ENCODE assay signal across 17 cellular contexts in the genomic region with DNA sequence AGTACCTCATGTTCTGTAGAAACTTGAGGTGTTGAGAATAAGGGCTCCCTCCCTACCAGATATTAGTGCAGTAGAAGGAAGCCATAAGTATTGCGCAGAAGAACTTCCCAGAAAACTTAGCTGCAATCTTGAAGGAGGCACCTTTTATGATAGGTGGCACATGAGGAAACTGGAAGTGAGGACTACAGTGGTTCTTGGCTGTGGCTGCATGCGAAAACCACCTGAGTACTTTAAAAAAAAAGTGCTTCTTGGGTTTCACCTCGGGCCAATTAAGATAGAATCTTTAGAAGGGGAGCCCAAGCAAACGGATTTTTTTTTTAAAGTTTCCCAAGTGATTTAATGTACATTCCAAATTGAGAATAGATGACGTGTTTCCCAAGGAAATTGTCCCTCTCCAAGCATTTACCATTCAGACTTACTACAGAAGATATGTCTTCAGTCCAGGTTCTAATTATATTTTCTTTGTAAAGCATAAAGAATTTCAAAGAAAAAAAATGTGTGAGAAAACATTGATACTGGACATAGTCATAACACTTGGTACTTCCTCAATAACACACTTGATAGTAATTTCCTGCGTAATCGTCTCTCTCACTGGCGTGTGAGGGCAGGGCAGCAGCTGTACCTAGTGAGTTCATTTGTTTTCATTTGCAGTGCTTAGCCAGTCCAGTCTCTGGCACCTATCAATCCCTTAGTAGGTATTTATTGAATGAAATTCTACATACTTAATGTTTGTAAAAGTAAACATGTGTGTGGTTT. TPM values are rescaled to one million over a fixed set of nuclear protein-coding genes. Genes with fewer than 3 reads are reported as not detected.
DNase-seq lines count a peak whose midpoint lies in the region; ATAC-seq and TF ChIP-seq lines count a peak whose summit lies in the region.
"Had no signal": no experiment of that assay in that cellular context is flagged by ENCODE, and none has a peak within 500 bp of the region (broad histone marks: within the 10 kb centered on the region; RNA-seq: fewer than 3 reads in every experiment).

No MANE protein-coding gene starts in this region.

- TF ChIP-seq POLR2A in IMR-90 (IDR thresholded peaks at IDR 0.05; ENCODE audit: low read depth, low read length) = no peak

- H4K20me1 ChIP-seq in IMR-90 (ENCODE audit: insufficient read depth, low read length) (no peaks in the 10 kb centered on the region), smooth muscle cell (ENCODE audit: low read depth) (no peaks in the 10 kb centered on the region)

- no peaks in the 10 kb centered on the region for H3K9me3 ChIP-seq in IMR-90 (ENCODE audit: control insufficient read depth, insufficient read depth, low read length)
- H3K9me3 ChIP-seq in smooth muscle cell (replicated peaks; ENCODE audit: low read depth) = no peaks in the 10 kb centered on the region
- H3K9me3 ChIP-seq in CD4-positive, alpha-beta memory T cell (ENCODE audit: control insufficient read depth in 1 of 2, low read length in 2 of 2) = no peaks in the 10 kb centered on the region
- H3K9me3 ChIP-seq: BE2C had no signal

- H3K36me3 ChIP-seq in IMR-90 (ENCODE audit: control insufficient read depth, insufficient read depth, low read length) = no peaks in the 10 kb centered on the region
- H3K36me3 ChIP-seq in smooth muscle cell (ENCODE audit: low read depth) = no peaks in the 10 kb centered on the region
- H3K36me3 ChIP-seq in CD4-positive, alpha-beta memory T cell (ENCODE audit: insufficient read depth, low read length) = no peaks in the 10 kb centered on the region
- H3K36me3 ChIP-seq: BE2C had no signal

- H3K4me2 ChIP-seq in IMR-90 (ENCODE audit: low read depth, low read length) = no peak overlapping the region
- no peak overlapping the region for H3K4me2 ChIP-seq in smooth muscle cell

- no peak for ATAC-seq in IMR-90 (ENCODE audit: low read depth)
- ATAC-seq in HG02798 (IDR thresholded peaks at IDR 0.05; ENCODE audit: poor library complexity, unreplicated experiment) = no peak
- ATAC-seq in GM18909 (IDR thresholded peaks at IDR 0.05; ENCODE audit: poor library complexity, unreplicated experiment) = no peak
- ATAC-seq: activated naive CD8-positive, alpha-beta T cell treated with anti-CD3 and anti-CD28 coated beads, Interleukin-2, amount 50 U/mL, for 24 hours; T-cell had no signal

- no peak overlapping the region for H2BK15ac ChIP-seq in IMR-90 (ENCODE audit: low read depth, low read length)

- H3K27me3 Mint-ChIP-seq in CD4-positive, alpha-beta memory T cell = peaks cover 4% of the 10 kb centered on the region in 2 donors
- H3K27me3 Mint-ChIP-seq: activated naive CD8-positive, alpha-beta T cell treated with anti-CD3 and anti-CD28 coated beads, Interleukin-2, amount 50 U/mL, for 24 hours; progenitor cell of endocrine pancreas had no signal

- H4K91ac ChIP-seq in IMR-90 (ENCODE audit: insufficient read depth, low read depth, low read length) = no peak overlapping the region

- H2BK120ac ChIP-seq in IMR-90 (ENCODE audit: low read depth, low read length) = no peak overlapping the region

- no peak overlapping the region for H3K27ac Mint-ChIP-seq in CD4-positive, alpha-beta memory T cell
- H3K27ac Mint-ChIP-seq: activated naive CD8-positive, alpha-beta T cell treated with anti-CD3 and anti-CD28 coated beads, Interleukin-2, amount 50 U/mL, for 24 hours; progenitor cell of endocrine pancreas; T-cell had no signal

- H3K36me3 Mint-ChIP-seq in CD4-positive, alpha-beta memory T cell = no peaks in the 10 kb centered on the region
- H3K36me3 Mint-ChIP-seq: T-cell had no signal

- H4K5ac ChIP-seq in IMR-90 (ENCODE audit: low read depth, low read length) = no peak overlapping the region

- in situ Hi-C loops in IMR-90 (cut with MboI; ENCODE audit: low sequenced_read_pairs) = no loop called here

- H3K56ac ChIP-seq in IMR-90 (ENCODE audit: extremely low read depth, insufficient read depth, low read length) = no peak overlapping the region

- no peak overlapping the region for H3K9ac ChIP-seq in IMR-90 (ENCODE audit: low read depth, low read length)
- H3K9ac ChIP-seq in smooth muscle cell (ENCODE audit: low read depth) = no peak overlapping the region

- H3K27me3 ChIP-seq in IMR-90 (ENCODE audit: control insufficient read depth, insufficient read depth, low read length) (no peaks in the 10 kb centered on the region; the same call in 1 of the 2 replicates), smooth muscle cell (ENCODE audit: low read depth) (no peaks in the 10 kb centered on the region)
- no peaks in the 10 kb centered on the region for H3K27me3 ChIP-seq in CD4-positive, alpha-beta memory T cell (ENCODE audit: insufficient read depth, low read length)

- dilution Hi-C loops in IMR-90 (cut with HindIII; ENCODE audit: low sequenced_read_pairs, unreplicated experiment) = no loop called here

- CTCF ChIA-PET in IMR-90 (lab: Yijun Ruan, JAX) = no interaction called here
- CTCF ChIA-PET in CD4-positive, alpha-beta memory T cell (lab: Charles Lee; ENCODE audit: partially characterized antibody) = interaction anchor here (0.9 kb wide), 1 partner anchor 41 kb away, joined by 3 read pairs; no protein-coding TSS in a partner anchor

- H3K4me1 Mint-ChIP-seq in CD4-positive, alpha-beta memory T cell = peaks cover 0 to 1% (median 0%) of the 10 kb centered on the region in 4 donors
- H3K4me1 Mint-ChIP-seq: activated naive CD8-positive, alpha-beta T cell treated with anti-CD3 and anti-CD28 coated beads, Interleukin-2, amount 50 U/mL, for 24 hours; T-cell had no signal

- H3K4me1 ChIP-seq in IMR-90 (ENCODE audit: control insufficient read depth, insufficient read depth, low read length) (no peaks in the 10 kb centered on the region), smooth muscle cell (ENCODE audit: low read depth) (no peaks in the 10 kb centered on the region)
- no peaks in the 10 kb centered on the region for H3K4me1 ChIP-seq in CD4-positive, alpha-beta memory T cell (ENCODE audit: insufficient read depth, low read length)
- H3K4me1 ChIP-seq: BE2C had no signal

- no peak overlapping the region for H4K8ac ChIP-seq in IMR-90 (ENCODE audit: low read depth in 2 of 2, low read length in 2 of 2)

- H3K23ac ChIP-seq in IMR-90 (ENCODE audit: low read depth, low read length) = no peak overlapping the region

- no peak overlapping the region for H3K4ac ChIP-seq in IMR-90 (ENCODE audit: low read depth, low read length)

- H3K79me1 ChIP-seq in IMR-90 (ENCODE audit: low read depth in 1 of 2, low read length in 2 of 2) = no peaks in the 10 kb centered on the region

- H3K4me3 ChIP-seq in IMR-90 (ENCODE audit: insufficient read depth, low read depth, low read length) = no peak overlapping the region
- H3K4me3 ChIP-seq in smooth muscle cell = no peak overlapping the region
- H3K4me3 ChIP-seq in CD4-positive, alpha-beta memory T cell (ENCODE audit: low read length in 2 of 2) = no peak overlapping the region

- no peaks in the 10 kb centered on the region for H3K79me2 ChIP-seq in smooth muscle cell (ENCODE audit: low read depth)

- H3K18ac ChIP-seq in IMR-90 (ENCODE audit: low read depth, low read length) = no peak overlapping the region

- H2AFZ ChIP-seq in IMR-90 (replicated peaks; ENCODE audit: low read length, poor library complexity) = no peak overlapping the region
- no peak overlapping the region for H2AFZ ChIP-seq in smooth muscle cell (ENCODE audit: low read depth)

- H2AK9ac ChIP-seq in IMR-90 (replicated peaks; ENCODE audit: low read depth, low read length, poor library complexity) = no peak overlapping the region

- TF ChIP-seq CTCF in IMR-90 (conservative IDR thresholded peaks at IDR 0.05; ENCODE audit: low read depth, low read length) = no peak
- TF ChIP-seq CTCF in smooth muscle cell (IDR thresholded peaks at IDR 0.05; ENCODE audit: borderline replicate concordance, insufficient read depth, poor library complexity, severe bottlenecking) = no peak

- intact Hi-C loops in IMR-90 (cut with micrococcal nuclease) = no loop called here
- intact Hi-C loops in CD4-positive, alpha-beta memory T cell (cut with micrococcal nuclease) = no loop called here

- H3F3A ChIP-seq in smooth muscle cell (ENCODE audit: low read depth) = no peaks in the 10 kb centered on the region

- no peaks in the 10 kb centered on the region for H3K9me1 ChIP-seq in IMR-90 (ENCODE audit: insufficient read depth, low read length)

- no peak for TF ChIP-seq RAD21 in IMR-90 (IDR thresholded peaks at IDR 0.05; ENCODE audit: low read length)

- DNase-seq in AG20443 (ENCODE audit: low spot score) (peak; percentile 34), IMR-90 (peak; percentile 34), dermis microvascular lymphatic vessel endothelial cell (ENCODE audit: low read depth in 2 of 2) (peak; percentile 24 to 97), myocyte (ENCODE audit: low read depth) (peak; percentile 46), smooth muscle cell (lab: John Stamatoyannopoulos, UW; ENCODE audit: unreplicated experiment) (no peak)
- no peak for DNase-seq in CD4-positive, alpha-beta memory T cell
- DNase-seq: activated naive CD8-positive, alpha-beta T cell treated with anti-CD3 and anti-CD28 coated beads, Interleukin-2, amount 50 U/mL, for 24 hours; BE2C; cerebellar nuclear complex; kidney; NCI-H1930; NCI-H748 treated with DMSO at 0.1 percent for 48 hours; T-cell had no signal

- H2AK5ac ChIP-seq in IMR-90 (ENCODE audit: low read depth, low read length) = no peak overlapping the region

- no peak overlapping the region for H2BK20ac ChIP-seq in IMR-90 (ENCODE audit: low read depth, low read length)

- no peak overlapping the region for H3K27ac ChIP-seq in IMR-90 (ENCODE audit: insufficient read depth, low read length)
- no peak overlapping the region for H3K27ac ChIP-seq in smooth muscle cell (ENCODE audit: low read depth)
- no peak overlapping the region for H3K27ac ChIP-seq in CD4-positive, alpha-beta memory T cell (ENCODE audit: low read depth, low read length)

- no peak overlapping the region for H2BK5ac ChIP-seq in IMR-90 (ENCODE audit: low read depth, low read length, poor library complexity, severe bottlenecking)

- peaks cover 0 to 4% (median 0%) of the 10 kb centered on the region in 8 donors for H3K9me3 Mint-ChIP-seq in CD4-positive, alpha-beta memory T cell
- H3K9me3 Mint-ChIP-seq: activated naive CD8-positive, alpha-beta T cell treated with anti-CD3 and anti-CD28 coated beads, Interleukin-2, amount 50 U/mL, for 24 hours; T-cell had no signal

- 30% methylated on average over 2 of the region's 8 CpGs; no CpG with 5 or more reads in 1 of the 2 experiments for WGBS in IMR-90 (ENCODE audit: extremely low coverage in 2 of 2, insufficient read length in 1 of 2), 2 experiments
- WGBS in smooth muscle cell (ENCODE audit: low lambda C conversion rate) = 89% methylated on average over 8 of the region's 8 CpGs

- H3K14ac ChIP-seq in IMR-90 (replicated peaks; ENCODE audit: low read depth, low read length) = no peak overlapping the region

- no TSS peak for BruUV-seq in IMR-90 (replicated peaks; lab: Mats Ljungman, UMichigan)

- no peak overlapping the region for H3K4me3 Mint-ChIP-seq in CD4-positive, alpha-beta memory T cell
- H3K4me3 Mint-ChIP-seq: activated naive CD8-positive, alpha-beta T cell treated with anti-CD3 and anti-CD28 coated beads, Interleukin-2, amount 50 U/mL, for 24 hours; T-cell had no signal

- POLR2A ChIA-PET in IMR-90 (lab: Charles Lee; ENCODE audit: unreplicated experiment) = no interaction called here
- POLR2A ChIA-PET in CD4-positive, alpha-beta memory T cell (lab: Charles Lee; ENCODE audit: partially characterized antibody) = no interaction called here

RNA-seq across cellular contexts. Expression of a gene that starts 12.3 kb away (rescaled TPM):
- total RNA-seq in IMR-90 (2012; rRNA removed) (not detected in 2 replicates), dermis microvascular lymphatic vessel endothelial cell (under 0.01 TPM in 1 of 2 replicates, not detected in the other), myocyte (0.83 TPM in 1 of 2 replicates, not detected in the other), smooth muscle cell (not detected in 2 replicates)
- polyA plus RNA-seq in IMR-90 (2012; rRNA removed) (not detected in 2 replicates), smooth muscle cell (not detected in 2 replicates)
- polyA plus RNA-seq in IMR-90 (2012; cell fraction: cytosol; rRNA removed) = 0.03 TPM in 1 of 2 replicates, not detected in the other
- polyA plus RNA-seq in IMR-90 (2012; cell fraction: nucleus; rRNA removed; ENCODE audit: low replicate concordance) = 0.03 and 0.06 TPM in 2 replicates
- polyA plus RNA-seq in myocyte (2012) = not detected
- total RNA-seq in CD4-positive, alpha-beta memory T cell = under 1 TPM; 0.39 to 0.49 TPM
- under 1 TPM; 0.40 to 0.46 TPM for polyA plus RNA-seq in CD4-positive, alpha-beta memory T cell
- total RNA-seq: MCF 10A had no signal

Comparison
In these comparisons a context has a peak if more than half of its experiments do, and no peak if none do; other contexts are left out.
1. DNase-seq: peak in AG20443 (single experiment), IMR-90 (single experiment), dermis microvascular lymphatic vessel endothelial cell (2 of 2) and myocyte (single experiment); none in smooth muscle cell (single experiment) and CD4-positive, alpha-beta memory T cell (0 of 5).